ENCODE assay signal across 8 cellular contexts in genomic region chr12:109308534-109309440, GRCh38. TPM values are rescaled to one million over a fixed set of nuclear protein-coding genes. Genes with fewer than 3 reads are reported as not detected.
A peak's percentile ranks its signal among the peaks of the same experiment; 100 is the strongest.
DNase-seq lines count a peak whose midpoint lies in the region; ATAC-seq, FAIRE-seq and TF ChIP-seq lines count a peak whose summit lies in the region.

FOXN4 (minus strand) TSS chr12:109309284; CDS start chr12:109308321, 963 bp downstream.

- no peaks in the 10 kb centered on the region for H4K20me1 ChIP-seq in astrocyte (ENCODE audit: insufficient read depth, low read length)

- no peak for ATAC-seq in GM21423 (IDR thresholded peaks at IDR 0.05; ENCODE audit: unreplicated experiment)

- no peak within 1 kb of the TSS for H3K27ac Mint-ChIP-seq in astrocyte (ENCODE audit: unreplicated experiment)

- peaks cover 4% of the 10 kb centered on the region; the same call in 1 of the 2 replicates for H3K4me1 ChIP-seq in HUES6 (ENCODE audit: control insufficient read depth, insufficient read depth, low read length)
- H3K4me1 ChIP-seq in astrocyte (ENCODE audit: insufficient read depth, low read length): peaks cover 3% of the 10 kb centered on the region
- H3K4me1 ChIP-seq in muscle layer of colon (ENCODE audit: insufficient read depth, low read length): peaks cover 9% of the 10 kb centered on the region

- H3K4me2 ChIP-seq in astrocyte (ENCODE audit: low read length): peak within 1 kb of the TSS; percentile 77

- H3K27ac ChIP-seq in HUES6 (ENCODE audit: low read depth, low read length) (no peak within 1 kb of the TSS), astrocyte (ENCODE audit: low read depth, low read length) (no peak within 1 kb of the TSS), muscle layer of colon (ENCODE audit: low read depth, low read length) (no peak within 1 kb of the TSS)

- H3K9ac ChIP-seq in HUES6 (ENCODE audit: low read length) (peak within 1 kb of the TSS; percentile 25), astrocyte (ENCODE audit: low read length) (no peak within 1 kb of the TSS), muscle layer of colon (ENCODE audit: low read length) (no peak within 1 kb of the TSS)

- DNase-seq in AG20443 (ENCODE audit: low spot score): peak; percentile 38
- DNase-seq in astrocyte (ENCODE audit: low read depth): no peak
- DNase-seq in middle frontal gyrus (ENCODE audit: extremely low spot score, low spot score): no peak
- no peak for DNase-seq in KG1 (lab: John Stamatoyannopoulos, UW)
- no peak for DNase-seq in stimulated activated CD4-positive, alpha-beta T cell treated with anti-CD3 and anti-CD28 coated beads, Interleukin-4, amount 100 ng/mL, for 24 hours

- H3K79me2 ChIP-seq in astrocyte (ENCODE audit: insufficient read depth, low read length): no peaks in the 10 kb centered on the region

- H3K9me3 ChIP-seq in HUES6 (ENCODE audit: control insufficient read depth, insufficient read depth, low read depth, low read length): no peaks in the 10 kb centered on the region
- H3K9me3 ChIP-seq in astrocyte (ENCODE audit: insufficient read depth, low read depth, low read length): no peaks in the 10 kb centered on the region
- no peaks in the 10 kb centered on the region for H3K9me3 ChIP-seq in muscle layer of colon (ENCODE audit: low read length)

- H2AFZ ChIP-seq in astrocyte (ENCODE audit: low read depth, low read length): peak within 1 kb of the TSS; percentile 66

- H3K4me1 Mint-ChIP-seq in astrocyte (ENCODE audit: low read depth, unreplicated experiment): no peaks in the 10 kb centered on the region

- TF ChIP-seq CTCF in astrocyte (IDR thresholded peaks at IDR 0.05; ENCODE audit: insufficient read depth, low read depth, low read length): no peak

- H3K9me3 Mint-ChIP-seq in astrocyte (ENCODE audit: unreplicated experiment): no peaks in the 10 kb centered on the region

- H3K27me3 Mint-ChIP-seq in astrocyte (ENCODE audit: low read depth, unreplicated experiment): peaks cover 86% of the 10 kb centered on the region

- peak within 1 kb of the TSS; percentile 86 for H3K4me3 Mint-ChIP-seq in astrocyte (ENCODE audit: unreplicated experiment)

- H3K36me3 ChIP-seq in HUES6 (ENCODE audit: control insufficient read depth, insufficient read depth, low read length) (no peaks in the 10 kb centered on the region), astrocyte (ENCODE audit: insufficient read depth, low read length) (no peaks in the 10 kb centered on the region), muscle layer of colon (ENCODE audit: insufficient read depth, low read length) (no peaks in the 10 kb centered on the region)

- H3K27me3 ChIP-seq in HUES6 (ENCODE audit: control insufficient read depth, insufficient read depth, low read length): peaks cover 85% of the 10 kb centered on the region
- H3K27me3 ChIP-seq in astrocyte (ENCODE audit: insufficient read depth, low read length): peaks cover 63% of the 10 kb centered on the region
- peaks cover 10 to 22% of the 10 kb centered on the region in 2 donors for H3K27me3 ChIP-seq in muscle layer of colon (ENCODE audit: control insufficient read depth in 1 of 2, insufficient read depth in 2 of 2, low read length in 2 of 2)

- H3K4me3 ChIP-seq in HUES6 (ENCODE audit: low read depth, low read length) (peak within 1 kb of the TSS; percentile 74), astrocyte (ENCODE audit: insufficient read depth, low read depth, low read length) (no peak within 1 kb of the TSS), muscle layer of colon (ENCODE audit: low read depth in 1 of 2, low read length in 2 of 2) (peak within 1 kb of the TSS; percentile 49 to 66)

- H3K36me3 Mint-ChIP-seq in astrocyte (ENCODE audit: low read depth, unreplicated experiment): no peaks in the 10 kb centered on the region

- FAIRE-seq in astrocyte (lab: Jason Lieb, UNC): no peak

RNA-seq across cellular contexts. Expression of gene FOXN4, which starts in this region (rescaled TPM):
- not detected in 2 replicates for total RNA-seq in astrocyte
